1 cellular context compared by ENCODE assay signal in the genomic region with DNA sequence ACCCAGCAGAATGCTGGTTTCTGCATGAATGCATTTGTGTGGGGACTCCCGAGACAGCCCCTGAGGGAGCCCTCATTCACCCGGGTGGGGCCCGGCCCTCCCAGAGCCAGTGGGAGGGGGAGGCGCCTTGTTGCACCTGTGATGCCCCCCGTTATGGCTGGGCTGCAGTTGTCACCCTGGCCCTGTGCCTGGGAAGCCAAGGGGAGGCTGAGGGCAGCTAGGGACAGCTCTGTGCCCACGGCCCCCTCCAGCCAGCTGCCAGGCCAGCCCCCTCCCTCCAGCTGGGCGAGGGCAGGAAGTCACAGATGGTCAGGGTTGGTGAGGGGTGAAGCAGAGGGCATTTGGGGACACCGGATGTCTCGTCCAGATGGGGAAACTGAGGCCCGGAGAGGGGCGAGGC.
TF ChIP-seq lines count a peak whose summit lies in the region.

No MANE protein-coding gene starts in this region.

TF ChIP-seq in K562, 482 proteins besides CTCF, POLR2A, EP300 and RAD21 (continued from another document):
- TF ChIP-seq ZNF398 (CRISPR knock-in tag; IDR thresholded peaks at IDR 0.05) (no peak), POLR2G (IDR thresholded peaks at IDR 0.05; ENCODE audit: low read depth, low read length) (peak; percentile 50; the same call in 1 of the 2 replicates), RBM22 (IDR thresholded peaks at IDR 0.05; ENCODE audit: low read depth, low read length, poor library complexity, severe bottlenecking) (peak; percentile 54)
TF ChIP-seq in K562: peak in this region for 2.
